Comparison of ENCODE assay signal across 22 cellular contexts in genomic region chr17:7462474-7463367, GRCh38. TPM values are rescaled to one million over a fixed set of nuclear protein-coding genes. Genes with fewer than 3 reads are reported as not detected.
"Had no signal": no experiment of that assay in that cellular context is flagged by ENCODE, and none has a peak within 500 bp of the region (broad histone marks: within the 10 kb centered on the region; RNA-seq: fewer than 3 reads in every experiment).

No MANE protein-coding gene starts in this region.

- H3K36me3 Mint-ChIP-seq: activated naive CD4-positive, alpha-beta T cell treated with anti-CD3 and anti-CD28 coated beads, Interleukin-2, amount 50 U/mL, for 72 hours had no signal

- H3K4me3 ChIP-seq: body of pancreas, heart left ventricle, lung, psoas muscle, right lobe of liver, thyroid gland had no signal

- DNase-seq: activated CD4-positive, alpha-beta T cell treated with anti-CD3 and anti-CD28 coated beads, Interleukin-2, amount 10 ng/mL, durations not matched to agents 24 days and 14 days; activated CD4-positive, CD25-positive, alpha-beta regulatory T cell; activated CD8-positive, alpha-beta memory T cell treated with anti-CD3 and anti-CD28 coated beads, Interleukin-2, amount 50 U/mL, for 4 hours; activated CD8-positive, alpha-beta T cell treated with anti-CD3 and anti-CD28 coated beads, Interleukin-2, amount 10 ng/mL, durations not matched to agents 7 days and 5 days; activated effector memory CD4-positive, alpha-beta T cell treated with anti-CD3 and anti-CD28 coated beads, Interleukin-2, amount 50 U/mL, for 16 hours; activated T-cell treated with anti-CD3 and anti-CD28 coated beads, Interleukin-2, amount 50 U/mL, for 48 hours; body of pancreas; cerebellar nuclear complex; effector CD8-positive, alpha-beta T cell; nephron progenitor cell; psoas muscle; thyroid gland had no signal

- H3K4me3 Mint-ChIP-seq: activated CD4-positive, alpha-beta T cell treated with anti-CD3 and anti-CD28 coated beads, Interleukin-2, amount 10 ng/mL, durations not matched to agents 24 days and 14 days; activated CD8-positive, alpha-beta T cell treated with anti-CD3 and anti-CD28 coated beads, Interleukin-2, amount 10 ng/mL, durations not matched to agents 7 days and 5 days; mesothelial cell of epicardium; nephron progenitor cell had no signal

- H3K9me3 Mint-ChIP-seq: activated CD4-positive, alpha-beta T cell treated with anti-CD3 and anti-CD28 coated beads, Interleukin-2, amount 10 ng/mL, durations not matched to agents 24 days and 14 days; activated naive CD4-positive, alpha-beta T cell treated with anti-CD3 and anti-CD28 coated beads, Interleukin-2, amount 50 U/mL, for 72 hours; mesothelial cell of epicardium; nephron progenitor cell had no signal

- H3K27ac ChIP-seq: body of pancreas, heart left ventricle, psoas muscle, right lobe of liver, thyroid gland had no signal

- FAIRE-seq: frontal cortex, TTC549 had no signal

- H3K27me3 Mint-ChIP-seq: activated CD4-positive, alpha-beta T cell treated with anti-CD3 and anti-CD28 coated beads, Interleukin-2, amount 10 ng/mL, durations not matched to agents 24 days and 14 days had no signal

- H3K27ac Mint-ChIP-seq: activated CD4-positive, alpha-beta T cell treated with anti-CD3 and anti-CD28 coated beads, Interleukin-2, amount 10 ng/mL, durations not matched to agents 24 days and 14 days; activated CD8-positive, alpha-beta T cell treated with anti-CD3 and anti-CD28 coated beads, Interleukin-2, amount 10 ng/mL, durations not matched to agents 7 days and 5 days; activated naive CD4-positive, alpha-beta T cell treated with anti-CD3 and anti-CD28 coated beads, Interleukin-2, amount 50 U/mL, for 72 hours; mesothelial cell of epicardium; nephron progenitor cell had no signal

- H3K9me3 ChIP-seq: body of pancreas, heart left ventricle, psoas muscle, right lobe of liver, thyroid gland had no signal

- H3K27me3 ChIP-seq: body of pancreas, heart left ventricle, right lobe of liver, thyroid gland had no signal

RNA-seq across cellular contexts. Expression of gene SLC35G6, which starts 18.5 kb away (rescaled TPM):
- total RNA-seq: activated CD4-positive, alpha-beta T cell treated with anti-CD3 and anti-CD28 coated beads, Interleukin-2, amount 10 ng/mL, durations not matched to agents 24 days and 14 days; activated CD8-positive, alpha-beta T cell treated with anti-CD3 and anti-CD28 coated beads, Interleukin-2, amount 10 ng/mL, durations not matched to agents 7 days and 5 days; activated naive CD4-positive, alpha-beta T cell treated with anti-CD3 and anti-CD28 coated beads, Interleukin-2, amount 50 U/mL, for 72 hours; body of pancreas; frontal cortex; heart left ventricle; lung; mesothelial cell of epicardium; osteocyte; psoas muscle; right lobe of liver; T-helper 2 cell treated with Interferon-gamma antibody and Interleukin-4, amounts not matched to agents 100 ng/mL and 5 ng/mL, for 36 hours; thyroid gland; urinary bladder had no signal
- polyA plus RNA-seq: lung, urinary bladder had no signal
